Comparison of ENCODE assay signal across 10 cellular contexts in the genomic region with DNA sequence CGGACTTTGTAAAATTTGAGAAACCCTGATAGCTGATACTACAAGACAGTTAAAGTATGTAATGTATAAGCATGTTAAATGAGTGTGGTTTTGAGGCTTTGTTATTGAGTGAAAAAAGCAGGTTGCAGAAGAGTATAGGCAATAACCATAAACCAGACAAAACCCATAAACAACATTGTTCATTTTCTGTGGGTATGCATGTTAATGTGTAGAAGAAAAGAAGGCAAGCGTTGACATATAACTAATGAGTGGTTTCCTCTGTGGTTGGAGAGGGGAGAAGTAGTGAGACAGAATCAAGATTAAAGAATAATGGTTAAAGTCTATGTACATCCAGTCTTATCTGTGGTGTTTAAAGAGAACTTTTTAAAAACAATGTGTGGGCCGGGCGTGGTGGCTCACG.
DNase-seq lines count a peak whose midpoint lies in the region; ATAC-seq lines count a peak whose summit lies in the region.
"Had no signal": no experiment of that assay in that cellular context is flagged by ENCODE, and none has a peak within 500 bp of the region (broad histone marks: within the 10 kb centered on the region; RNA-seq: fewer than 3 reads in every experiment).

No MANE protein-coding gene starts in this region.

- H3K4me1 Mint-ChIP-seq in effector memory CD8-positive, alpha-beta T cell (ENCODE audit: low read depth in 2 of 2), result peaks cover 50 to 59% of the 10 kb centered on the region in 2 donors

- H3K4me3 Mint-ChIP-seq in effector memory CD8-positive, alpha-beta T cell, result peak overlapping the region; percentile 55 to 65

- H3K36me3 Mint-ChIP-seq in effector memory CD8-positive, alpha-beta T cell (ENCODE audit: insufficient read depth), result peaks cover 53% of the 10 kb centered on the region

- ATAC-seq in GM18520 (IDR thresholded peaks at IDR 0.05; ENCODE audit: unreplicated experiment) (peak; percentile 56), GM21786 (IDR thresholded peaks at IDR 0.05; ENCODE audit: unreplicated experiment) (peak; percentile 86), GM18858 (IDR thresholded peaks at IDR 0.05; ENCODE audit: unreplicated experiment) (no peak), HG03439 (IDR thresholded peaks at IDR 0.05; ENCODE audit: unreplicated experiment) (no peak)
- ATAC-seq in effector memory CD8-positive, alpha-beta T cell (replicated peaks), result peak; percentile 88

- in situ Hi-C loops in KBM-7 (cut with MboI; ENCODE audit: low pct_unique_long_range_greater_than_20kb, low sequenced_read_pairs), result no loop called here

- no peaks in the 10 kb centered on the region for H3K27me3 Mint-ChIP-seq in effector memory CD8-positive, alpha-beta T cell

- no peaks in the 10 kb centered on the region for H3K9me3 Mint-ChIP-seq in effector memory CD8-positive, alpha-beta T cell

- peak overlapping the region; percentile 75 to 93 for H3K27ac Mint-ChIP-seq in effector memory CD8-positive, alpha-beta T cell

- DNase-seq in KBM-7, result peak; percentile 63
- no peak for DNase-seq in effector memory CD8-positive, alpha-beta T cell
- DNase-seq in NCI-H1417 treated with DMSO at 0.1 percent for 48 hours (lab: John Stamatoyannopoulos, UW), result no peak
- no peak for DNase-seq in effector CD4-positive, alpha-beta T cell
- DNase-seq: KG1, nucleus accumbens had no signal

Comparison
In these comparisons a context has a peak if more than half of its experiments do, and no peak if none do; other contexts are left out.
1. ATAC-seq: peak in GM18520 (single experiment), GM21786 (single experiment) and effector memory CD8-positive, alpha-beta T cell (single experiment); none in GM18858 (single experiment) and HG03439 (single experiment).